In the genomic region with DNA sequence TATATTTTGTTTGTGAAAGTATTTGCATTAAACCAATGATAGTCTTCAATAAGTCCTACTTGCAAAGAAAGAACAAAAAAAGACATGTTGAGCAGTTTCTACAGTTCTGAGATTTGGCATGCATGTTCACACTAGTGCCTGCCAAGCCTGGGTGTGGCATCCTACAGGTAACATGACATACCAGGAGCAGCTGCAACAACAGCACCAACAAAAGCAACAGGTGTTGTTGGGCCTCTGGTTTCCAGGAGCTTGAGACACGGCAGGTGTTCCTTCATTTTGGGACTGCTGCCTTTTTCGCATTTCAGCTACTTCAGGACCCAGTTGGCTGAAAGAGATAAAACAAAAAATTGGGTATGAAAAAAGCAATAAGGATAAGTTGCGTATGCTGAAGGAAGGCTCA, we compare ENCODE assay signal across 1 cellular context.
TF ChIP-seq lines count a peak whose summit lies in the region.

No MANE protein-coding gene starts in this region.

TF ChIP-seq in GM23338, 12 proteins besides CTCF, POLR2A, EP300 and RAD21 (continued from another document):
- TF ChIP-seq, protein P1, sequence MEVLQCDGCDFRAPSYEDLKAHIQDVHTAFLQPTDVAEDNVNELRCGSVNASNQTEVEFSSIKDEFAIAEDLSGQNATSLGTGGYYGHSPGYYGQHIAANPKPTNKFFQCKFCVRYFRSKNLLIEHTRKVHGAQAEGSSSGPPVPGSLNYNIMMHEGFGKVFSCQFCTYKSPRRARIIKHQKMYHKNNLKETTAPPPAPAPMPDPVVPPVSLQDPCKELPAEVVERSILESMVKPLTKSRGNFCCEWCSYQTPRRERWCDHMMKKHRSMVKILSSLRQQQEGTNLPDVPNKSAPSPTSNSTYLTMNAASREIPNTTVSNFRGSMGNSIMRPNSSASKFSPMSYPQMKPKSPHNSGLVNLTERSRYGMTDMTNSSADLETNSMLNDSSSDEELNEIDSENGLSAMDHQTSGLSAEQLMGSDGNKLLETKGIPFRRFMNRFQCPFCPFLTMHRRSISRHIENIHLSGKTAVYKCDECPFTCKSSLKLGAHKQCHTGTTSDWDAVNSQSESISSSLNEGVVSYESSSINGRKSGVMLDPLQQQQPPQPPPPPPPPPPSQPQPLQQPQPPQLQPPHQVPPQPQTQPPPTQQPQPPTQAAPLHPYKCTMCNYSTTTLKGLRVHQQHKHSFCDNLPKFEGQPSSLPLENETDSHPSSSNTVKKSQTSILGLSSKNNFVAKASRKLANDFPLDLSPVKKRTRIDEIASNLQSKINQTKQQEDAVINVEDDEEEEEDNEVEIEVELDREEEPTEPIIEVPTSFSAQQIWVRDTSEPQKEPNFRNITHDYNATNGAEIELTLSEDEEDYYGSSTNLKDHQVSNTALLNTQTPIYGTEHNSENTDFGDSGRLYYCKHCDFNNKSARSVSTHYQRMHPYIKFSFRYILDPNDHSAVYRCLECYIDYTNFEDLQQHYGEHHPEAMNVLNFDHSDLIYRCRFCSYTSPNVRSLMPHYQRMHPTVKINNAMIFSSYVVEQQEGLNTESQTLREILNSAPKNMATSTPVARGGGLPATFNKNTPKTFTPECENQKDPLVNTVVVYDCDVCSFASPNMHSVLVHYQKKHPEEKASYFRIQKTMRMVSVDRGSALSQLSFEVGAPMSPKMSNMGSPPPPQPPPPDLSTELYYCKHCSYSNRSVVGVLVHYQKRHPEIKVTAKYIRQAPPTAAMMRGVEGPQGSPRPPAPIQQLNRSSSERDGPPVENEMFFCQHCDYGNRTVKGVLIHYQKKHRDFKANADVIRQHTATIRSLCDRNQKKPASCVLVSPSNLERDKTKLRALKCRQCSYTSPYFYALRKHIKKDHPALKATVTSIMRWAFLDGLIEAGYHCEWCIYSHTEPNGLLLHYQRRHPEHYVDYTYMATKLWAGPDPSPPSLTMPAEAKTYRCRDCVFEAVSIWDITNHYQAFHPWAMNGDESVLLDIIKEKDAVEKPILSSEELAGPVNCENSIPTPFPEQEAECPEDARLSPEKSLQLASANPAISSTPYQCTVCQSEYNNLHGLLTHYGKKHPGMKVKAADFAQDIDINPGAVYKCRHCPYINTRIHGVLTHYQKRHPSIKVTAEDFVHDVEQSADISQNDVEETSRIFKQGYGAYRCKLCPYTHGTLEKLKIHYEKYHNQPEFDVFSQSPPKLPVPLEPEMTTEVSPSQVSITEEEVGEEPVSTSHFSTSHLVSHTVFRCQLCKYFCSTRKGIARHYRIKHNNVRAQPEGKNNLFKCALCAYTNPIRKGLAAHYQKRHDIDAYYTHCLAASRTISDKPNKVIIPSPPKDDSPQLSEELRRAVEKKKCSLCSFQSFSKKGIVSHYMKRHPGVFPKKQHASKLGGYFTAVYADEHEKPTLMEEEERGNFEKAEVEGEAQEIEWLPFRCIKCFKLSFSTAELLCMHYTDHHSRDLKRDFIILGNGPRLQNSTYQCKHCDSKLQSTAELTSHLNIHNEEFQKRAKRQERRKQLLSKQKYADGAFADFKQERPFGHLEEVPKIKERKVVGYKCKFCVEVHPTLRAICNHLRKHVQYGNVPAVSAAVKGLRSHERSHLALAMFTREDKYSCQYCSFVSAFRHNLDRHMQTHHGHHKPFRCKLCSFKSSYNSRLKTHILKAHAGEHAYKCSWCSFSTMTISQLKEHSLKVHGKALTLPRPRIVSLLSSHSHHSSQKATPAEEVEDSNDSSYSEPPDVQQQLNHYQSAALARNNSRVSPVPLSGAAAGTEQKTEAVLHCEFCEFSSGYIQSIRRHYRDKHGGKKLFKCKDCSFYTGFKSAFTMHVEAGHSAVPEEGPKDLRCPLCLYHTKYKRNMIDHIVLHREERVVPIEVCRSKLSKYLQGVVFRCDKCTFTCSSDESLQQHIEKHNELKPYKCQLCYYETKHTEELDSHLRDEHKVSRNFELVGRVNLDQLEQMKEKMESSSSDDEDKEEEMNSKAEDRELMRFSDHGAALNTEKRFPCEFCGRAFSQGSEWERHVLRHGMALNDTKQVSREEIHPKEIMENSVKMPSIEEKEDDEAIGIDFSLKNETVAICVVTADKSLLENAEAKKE (CRISPR knock-in tag; IDR thresholded peaks at IDR 0.05) = 0 out of 2 replicates have a peak, but pooled peaks have one; percentile 15
